8 cellular contexts compared by ENCODE assay signal in the genomic region with DNA sequence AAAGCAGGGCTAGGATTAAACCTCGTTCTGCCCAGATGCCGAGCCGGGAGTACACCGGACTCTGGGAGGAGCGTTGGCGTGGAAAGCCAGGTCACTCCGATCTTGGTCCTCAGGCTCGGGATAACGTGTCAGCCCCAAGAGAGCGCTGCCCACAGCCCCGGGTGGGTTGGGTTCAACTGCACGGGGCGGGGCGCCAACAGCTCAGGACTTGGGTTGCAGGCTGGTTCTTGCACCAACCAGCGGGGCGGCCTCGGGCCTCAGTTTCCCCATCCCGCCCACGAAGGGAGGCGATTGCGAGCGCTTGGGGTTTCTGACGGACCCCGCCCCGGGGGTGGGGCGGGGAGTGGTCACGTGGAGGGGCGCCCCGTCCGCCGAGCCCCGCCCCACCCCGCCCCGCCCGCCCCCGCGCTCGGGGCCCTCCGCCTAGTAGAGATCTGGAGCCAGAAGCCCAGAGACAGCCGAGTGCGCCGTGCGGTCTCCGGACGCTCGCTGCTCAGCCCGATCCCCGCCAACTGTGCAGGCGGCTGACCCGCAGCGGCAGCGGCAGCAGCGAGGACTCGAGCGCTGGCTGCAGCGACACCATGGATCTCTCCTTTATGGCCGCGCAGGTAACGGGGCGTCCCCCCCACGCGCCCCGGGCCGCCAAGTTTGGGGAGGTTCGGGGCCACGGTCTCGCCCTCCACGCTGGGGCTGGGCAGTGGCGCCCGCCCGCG. TPM values are rescaled to one million over a fixed set of nuclear protein-coding genes. Genes with fewer than 3 reads are reported as not detected.
A peak's percentile ranks its signal among the peaks of the same experiment; 100 is the strongest.
DNase-seq lines count a peak whose midpoint lies in the region; ATAC-seq and TF ChIP-seq lines count a peak whose summit lies in the region.

Gene C14orf132 (plus strand): TSS at position 443 of the 713 bp plus-strand sequence. CDS start 139 bp downstream, at position 582.

- no peak for TF ChIP-seq CTCF in HEK293 (tag by site-specific recombination; IDR thresholded peaks at IDR 0.05)

- H3K27me3 Mint-ChIP-seq in CD4-positive, CD25-positive, alpha-beta regulatory T cell, result peaks cover 76% of the 10 kb centered on the region

- peak within 1 kb of the TSS; percentile 32 to 79 (median 70) for H3K4me3 Mint-ChIP-seq in CD4-positive, CD25-positive, alpha-beta regulatory T cell

- H3K9me3 Mint-ChIP-seq in CD4-positive, CD25-positive, alpha-beta regulatory T cell, result peaks cover 0 to 6% (median 0%) of the 10 kb centered on the region in 7 donors

- DNase-seq in CD4-positive, CD25-positive, alpha-beta regulatory T cell, result no peak
- DNase-seq in SK-MEL-5 (ENCODE audit: low read depth, low spot score), result peak; percentile 33
- peak in 48 of 56 donors; percentile 17 to 83 (median 56) for DNase-seq in amygdala (lab: John Stamatoyannopoulos, UW)
- DNase-seq in hepatic stellate cell (ENCODE audit: low spot score), result peak; percentile 76
- no peak for DNase-seq in renal cortical epithelial cell (ENCODE audit: low read depth)

- peaks cover 3 to 32% (median 7%) of the 10 kb centered on the region in 4 donors for H3K4me1 Mint-ChIP-seq in CD4-positive, CD25-positive, alpha-beta regulatory T cell

- no peaks in the 10 kb centered on the region for H3K36me3 ChIP-seq in CD4-positive, CD25-positive, alpha-beta regulatory T cell (ENCODE audit: control insufficient read depth, insufficient read depth, low read length)
- peaks cover 0 to 5% of the 10 kb centered on the region in 2 experiments; a peak in 1 of 3 replicates for H3K36me3 ChIP-seq in HEK293 (ENCODE audit: control insufficient read depth in 2 of 2, insufficient read depth in 1 of 2, low read length in 2 of 2)

- no peak within 1 kb of the TSS for H3K4me3 ChIP-seq in CD4-positive, CD25-positive, alpha-beta regulatory T cell (ENCODE audit: low read depth, low read length)
- H3K4me3 ChIP-seq in HEK293 (ENCODE audit: low read depth, low read length), result peak within 1 kb of the TSS; percentile 77

- peaks cover 19% of the 10 kb centered on the region for H3K4me1 ChIP-seq in CD4-positive, CD25-positive, alpha-beta regulatory T cell (ENCODE audit: control insufficient read depth, insufficient read depth, low read length, poor library complexity, severe bottlenecking)
- H3K4me1 ChIP-seq in HEK293 (ENCODE audit: control insufficient read depth, insufficient read depth, low read length), result peaks cover 4% of the 10 kb centered on the region; the same call in 1 of the 2 replicates

- POLR2A ChIA-PET in HEK293 (lab: Yijun Ruan, JAX), result interaction anchor here (0.7 to 1.4 kb wide), 2 partner anchors 56 to 322 kb away, joined by 3 read pairs; no protein-coding TSS in a partner anchor

- peak within 1 kb of the TSS in 1 of 3 donors; percentile 80 for H3K27ac Mint-ChIP-seq in CD4-positive, CD25-positive, alpha-beta regulatory T cell

- H3K27me3 ChIP-seq in CD4-positive, CD25-positive, alpha-beta regulatory T cell (ENCODE audit: control insufficient read depth, insufficient read depth, low read length), result peaks cover 26% of the 10 kb centered on the region

- H3K27ac ChIP-seq in CD4-positive, CD25-positive, alpha-beta regulatory T cell (ENCODE audit: insufficient read depth, low read length, poor library complexity, severe bottlenecking), result no peak within 1 kb of the TSS
- H3K27ac ChIP-seq in HEK293 (ENCODE audit: extremely low read depth, low read depth, low read length), result peak within 1 kb of the TSS; percentile 86; the same call in 1 of the 2 replicates

- H3K36me3 Mint-ChIP-seq in CD4-positive, CD25-positive, alpha-beta regulatory T cell, result peaks cover 6% of the 10 kb centered on the region

- no peak for ATAC-seq in CD4-positive, CD25-positive, alpha-beta regulatory T cell (ENCODE audit: low read depth in 2 of 2)
- no peak for ATAC-seq in HG02938 (IDR thresholded peaks at IDR 0.05; ENCODE audit: unreplicated experiment)
- no peak for ATAC-seq in GM18858 (IDR thresholded peaks at IDR 0.05; ENCODE audit: unreplicated experiment)

- CTCF ChIA-PET in HEK293 (lab: Yijun Ruan, JAX), result interaction anchor here (0.6 to 1.4 kb wide), 7 partner anchors 9 to 575 kb away, joined by 3 to 4 read pairs (median 3); no protein-coding TSS in a partner anchor

- no peaks in the 10 kb centered on the region for H3K9me3 ChIP-seq in CD4-positive, CD25-positive, alpha-beta regulatory T cell (ENCODE audit: control insufficient read depth in 2 of 2, low read length in 2 of 2)
- no peaks in the 10 kb centered on the region for H3K9me3 ChIP-seq in HEK293 (ENCODE audit: control insufficient read depth, insufficient read depth, low read depth, low read length)

- in situ Hi-C loops in SK-MEL-5 (cut with HindIII; ENCODE audit: low pct_unique_long_range_greater_than_20kb, low sequenced_read_pairs), result no loop called here

TF ChIP-seq in HEK293, 187 proteins besides CTCF, POLR2A, EP300 and RAD21 (continues in another document):
- no peak for TF ChIP-seq ZNF76 (tag by site-specific recombination; IDR thresholded peaks at IDR 0.05; ENCODE audit: borderline replicate concordance, low read depth)
- TF ChIP-seq SP2 (tag by site-specific recombination; IDR thresholded peaks at IDR 0.05), result peak; percentile 71
- 0 out of 2 replicates have a peak, but pooled peaks have one; percentile 35 for TF ChIP-seq ZSCAN5A (tag by site-specific recombination; IDR thresholded peaks at IDR 0.05)
- TF ChIP-seq KLF9 (tag by site-specific recombination; IDR thresholded peaks at IDR 0.05; ENCODE audit: low read depth), result peak; percentile 74
- TF ChIP-seq ZSCAN18 (tag by site-specific recombination; IDR thresholded peaks at IDR 0.05), result no peak
- TF ChIP-seq GLIS1 (tag by site-specific recombination; IDR thresholded peaks at IDR 0.05), result 0 out of 2 replicates have a peak, but pooled peaks have one; percentile 33
- TF ChIP-seq, protein P1, sequence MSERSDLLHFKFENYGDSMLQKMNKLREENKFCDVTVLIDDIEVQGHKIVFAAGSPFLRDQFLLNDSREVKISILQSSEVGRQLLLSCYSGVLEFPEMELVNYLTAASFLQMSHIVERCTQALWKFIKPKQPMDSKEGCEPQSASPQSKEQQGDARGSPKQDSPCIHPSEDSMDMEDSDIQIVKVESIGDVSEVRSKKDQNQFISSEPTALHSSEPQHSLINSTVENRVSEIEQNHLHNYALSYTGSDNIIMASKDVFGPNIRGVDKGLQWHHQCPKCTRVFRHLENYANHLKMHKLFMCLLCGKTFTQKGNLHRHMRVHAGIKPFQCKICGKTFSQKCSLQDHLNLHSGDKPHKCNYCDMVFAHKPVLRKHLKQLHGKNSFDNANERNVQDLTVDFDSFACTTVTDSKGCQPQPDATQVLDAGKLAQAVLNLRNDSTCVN (tag by site-specific recombination; optimal IDR thresholded peaks at IDR 0.05), result peak; percentile 85
- TF ChIP-seq ZNF292 (tag by site-specific recombination; IDR thresholded peaks at IDR 0.05; ENCODE audit: borderline replicate concordance, low read depth), result no peak
- TF ChIP-seq, protein P2, sequence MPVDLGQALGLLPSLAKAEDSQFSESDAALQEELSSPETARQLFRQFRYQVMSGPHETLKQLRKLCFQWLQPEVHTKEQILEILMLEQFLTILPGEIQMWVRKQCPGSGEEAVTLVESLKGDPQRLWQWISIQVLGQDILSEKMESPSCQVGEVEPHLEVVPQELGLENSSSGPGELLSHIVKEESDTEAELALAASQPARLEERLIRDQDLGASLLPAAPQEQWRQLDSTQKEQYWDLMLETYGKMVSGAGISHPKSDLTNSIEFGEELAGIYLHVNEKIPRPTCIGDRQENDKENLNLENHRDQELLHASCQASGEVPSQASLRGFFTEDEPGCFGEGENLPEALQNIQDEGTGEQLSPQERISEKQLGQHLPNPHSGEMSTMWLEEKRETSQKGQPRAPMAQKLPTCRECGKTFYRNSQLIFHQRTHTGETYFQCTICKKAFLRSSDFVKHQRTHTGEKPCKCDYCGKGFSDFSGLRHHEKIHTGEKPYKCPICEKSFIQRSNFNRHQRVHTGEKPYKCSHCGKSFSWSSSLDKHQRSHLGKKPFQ (tag by site-specific recombination; IDR thresholded peaks at IDR 0.05), result no peak
- no peak for TF ChIP-seq ZNF626 (tag by site-specific recombination; IDR thresholded peaks at IDR 0.05)
- no peak for TF ChIP-seq ZNF555 (tag by site-specific recombination; conservative IDR thresholded peaks at IDR 0.05)
- peak; percentile 63 for TF ChIP-seq ZNF335 (tag by site-specific recombination; conservative IDR thresholded peaks at IDR 0.05)
- peak; percentile 73 for TF ChIP-seq KLF1 (tag by site-specific recombination; IDR thresholded peaks at IDR 0.05)

RNA-seq across cellular contexts. Expression of gene C14orf132, which starts in this region (rescaled TPM):
- 1.2 TPM for total RNA-seq in CD4-positive, CD25-positive, alpha-beta regulatory T cell
- polyA plus RNA-seq in CD4-positive, CD25-positive, alpha-beta regulatory T cell, result under 1 TPM in 3 of 4 donors, not detected in 1; 0.20 to 0.41 (median 0.20) TPM
- 0.77 and 0.87 TPM in 2 replicates for total RNA-seq in SK-MEL-5 (2014; rRNA removed; shearing (Covaris generic))
- polyA plus RNA-seq in SK-MEL-5 (2015; cell fraction: cytosol; rRNA removed), result 0.98 and 2.6 TPM in 2 replicates
- 2.2 and 2.4 TPM in 2 replicates for polyA plus RNA-seq in SK-MEL-5 (2015; cell fraction: nucleus; rRNA removed)
- 0.87 and 22.5 TPM in 2 replicates for total RNA-seq in renal cortical epithelial cell

Comparison
In these comparisons a context has a peak if more than half of its experiments do, and no peak if none do; other contexts are left out.
1. DNase-seq: peak in SK-MEL-5 (single experiment), amygdala (48 of 56) and hepatic stellate cell (single experiment); none in CD4-positive, CD25-positive, alpha-beta regulatory T cell (0 of 3) and renal cortical epithelial cell (single experiment).